1 cellular context compared by ENCODE assay signal in genomic region chr16:3646348-3646920, GRCh38.
A peak's percentile ranks its signal among the peaks of the same experiment; 100 is the strongest.
TF ChIP-seq lines count a peak whose summit lies in the region.

No MANE protein-coding gene starts in this region.

TF ChIP-seq in HepG2, 621 proteins besides CTCF, POLR2A, EP300 and RAD21 (continued from another document and continues in another):
- no peak for TF ChIP-seq PLRG1 (conservative IDR thresholded peaks at IDR 0.05)
- peak; percentile 28; the same call in 1 of the 2 replicates for TF ChIP-seq ELF1 (CRISPR knock-in tag; IDR thresholded peaks at IDR 0.05)
- TF ChIP-seq HNRNPH1 (optimal IDR thresholded peaks at IDR 0.05; ENCODE audit: low read depth, low read length) = no peak
- TF ChIP-seq HDAC6 (IDR thresholded peaks at IDR 0.05; ENCODE audit: low read depth, low read length) = no peak
- TF ChIP-seq SAFB2 (CRISPR knock-in tag; IDR thresholded peaks at IDR 0.05; ENCODE audit: borderline replicate concordance, low read depth) = no peak
- TF ChIP-seq PTBP1 (IDR thresholded peaks at IDR 0.05; ENCODE audit: low read depth, low read length, poor library complexity, severe bottlenecking) = no peak
- TF ChIP-seq ZFAT (CRISPR knock-in tag; conservative IDR thresholded peaks at IDR 0.05) = no peak
- TF ChIP-seq ZNF10 (CRISPR knock-in tag; IDR thresholded peaks at IDR 0.05; ENCODE audit: borderline replicate concordance, low read depth) = no peak
- 0 out of 2 replicates have a peak, but pooled peaks have one; percentile 47 for TF ChIP-seq IKZF5 (CRISPR knock-in tag; IDR thresholded peaks at IDR 0.05)
- TF ChIP-seq ZEB1 (IDR thresholded peaks at IDR 0.05; ENCODE audit: insufficient replicate concordance, low read depth) = no peak
- 0 out of 2 replicates have a peak, but pooled peaks have one; percentile 26 for TF ChIP-seq ZNF652 (CRISPR knock-in tag; IDR thresholded peaks at IDR 0.05; ENCODE audit: borderline replicate concordance, low read depth)
- TF ChIP-seq SP5 (CRISPR knock-in tag; IDR thresholded peaks at IDR 0.05; ENCODE audit: borderline replicate concordance, low read depth) = 0 out of 2 replicates have a peak, but pooled peaks have one; percentile 38
- no peak for TF ChIP-seq RARG (CRISPR knock-in tag; IDR thresholded peaks at IDR 0.05; ENCODE audit: low read depth)
- TF ChIP-seq ZNF331 (CRISPR knock-in tag; IDR thresholded peaks at IDR 0.05) = no peak
- TF ChIP-seq TFAP4 (IDR thresholded peaks at IDR 0.05; ENCODE audit: borderline replicate concordance, low read depth) = peak; percentile 60; the same call in 1 of the 2 replicates
- no peak for TF ChIP-seq ZNF577 (CRISPR knock-in tag; IDR thresholded peaks at IDR 0.05; ENCODE audit: borderline replicate concordance, low read depth)
- no peak for TF ChIP-seq ZSCAN30 (CRISPR knock-in tag; IDR thresholded peaks at IDR 0.05)
- TF ChIP-seq HNRNPK (IDR thresholded peaks at IDR 0.05; ENCODE audit: low read depth, low read length, poor library complexity, severe bottlenecking) = no peak
- no peak for TF ChIP-seq KLF9 (CRISPR knock-in tag; IDR thresholded peaks at IDR 0.05; ENCODE audit: low read depth)
- TF ChIP-seq ARID4A (CRISPR knock-in tag; IDR thresholded peaks at IDR 0.05; ENCODE audit: borderline replicate concordance) = no peak; the same call in 1 of the 2 replicates
- TF ChIP-seq HMGA1 (CRISPR knock-in tag; conservative IDR thresholded peaks at IDR 0.05) = no peak
- no peak for TF ChIP-seq ZNF24 (IDR thresholded peaks at IDR 0.05)
- TF ChIP-seq MIER3 (CRISPR knock-in tag; IDR thresholded peaks at IDR 0.05; ENCODE audit: borderline replicate concordance) = no peak
- TF ChIP-seq ZNF710 (CRISPR knock-in tag; IDR thresholded peaks at IDR 0.05; ENCODE audit: borderline replicate concordance) = no peak
- no peak for TF ChIP-seq ZNF724P (CRISPR knock-in tag; IDR thresholded peaks at IDR 0.05; ENCODE audit: borderline replicate concordance)
- peak; percentile 84 for TF ChIP-seq ELF3 (CRISPR knock-in tag; IDR thresholded peaks at IDR 0.05)
- peak; percentile 81; the same call in 1 of the 2 replicates for TF ChIP-seq ZNF501 (CRISPR knock-in tag; IDR thresholded peaks at IDR 0.05)
- no peak for TF ChIP-seq ZNF12 (CRISPR knock-in tag; IDR thresholded peaks at IDR 0.05)
- peak; percentile 55; the same call in 1 of the 2 replicates for TF ChIP-seq THRA (CRISPR knock-in tag; IDR thresholded peaks at IDR 0.05; ENCODE audit: borderline replicate concordance)
- TF ChIP-seq NFIB (CRISPR knock-in tag; IDR thresholded peaks at IDR 0.05; ENCODE audit: borderline replicate concordance) = no peak
- peak; percentile 77; the same call in 1 of the 2 replicates for TF ChIP-seq JUND (CRISPR knock-in tag; IDR thresholded peaks at IDR 0.05)
- TF ChIP-seq FOSL1 (CRISPR knock-in tag; IDR thresholded peaks at IDR 0.05; ENCODE audit: borderline replicate concordance) = peak; percentile 76; the same call in 1 of the 2 replicates
- TF ChIP-seq ARID5B (CRISPR knock-in tag; IDR thresholded peaks at IDR 0.05) = peak; percentile 73
- no peak for TF ChIP-seq SOX6 (IDR thresholded peaks at IDR 0.05)
- TF ChIP-seq SOX6 (CRISPR knock-in tag; IDR thresholded peaks at IDR 0.05) = peak; percentile 66
- TF ChIP-seq HNF4G (IDR thresholded peaks at IDR 0.05; ENCODE audit: borderline replicate concordance, low read depth, low read length) = no peak
- no peak for TF ChIP-seq HNF4G (CRISPR knock-in tag; IDR thresholded peaks at IDR 0.05; ENCODE audit: borderline replicate concordance, low read depth)
- no peak for TF ChIP-seq ZNF549 (CRISPR knock-in tag; IDR thresholded peaks at IDR 0.05)
- no peak for TF ChIP-seq NRL (CRISPR knock-in tag; IDR thresholded peaks at IDR 0.05; ENCODE audit: borderline replicate concordance)
- TF ChIP-seq CBX2 (IDR thresholded peaks at IDR 0.05; ENCODE audit: low read depth, low read length) = no peak
- no peak for TF ChIP-seq CBX2 (CRISPR knock-in tag; IDR thresholded peaks at IDR 0.05; ENCODE audit: low read depth)
- no peak for TF ChIP-seq SIX4 (CRISPR knock-in tag; IDR thresholded peaks at IDR 0.05)
- TF ChIP-seq ZNF674 (CRISPR knock-in tag; IDR thresholded peaks at IDR 0.05; ENCODE audit: low read depth) = no peak
- no peak for TF ChIP-seq PAF1 (CRISPR knock-in tag; IDR thresholded peaks at IDR 0.05)
- TF ChIP-seq FOSL2 (CRISPR knock-in tag; IDR thresholded peaks at IDR 0.05) = peak; percentile 98
- TF ChIP-seq POGZ (CRISPR knock-in tag; IDR thresholded peaks at IDR 0.05) = no peak
- no peak for TF ChIP-seq SETDB1 (CRISPR knock-in tag; IDR thresholded peaks at IDR 0.05; ENCODE audit: borderline replicate concordance)
- TF ChIP-seq HMG20B (CRISPR knock-in tag; conservative IDR thresholded peaks at IDR 0.05) = no peak
- TF ChIP-seq PHF20 (CRISPR knock-in tag; IDR thresholded peaks at IDR 0.05) = 0 out of 2 replicates have a peak, but pooled peaks have one; percentile 6
- 0 out of 2 replicates have a peak, but pooled peaks have one; percentile 41 for TF ChIP-seq GFI1 (CRISPR knock-in tag; IDR thresholded peaks at IDR 0.05; ENCODE audit: borderline replicate concordance)
- no peak for TF ChIP-seq ZNF781 (CRISPR knock-in tag; IDR thresholded peaks at IDR 0.05; ENCODE audit: borderline replicate concordance, not compliant biosample characterization)
- peak; percentile 77 for TF ChIP-seq JUN (CRISPR knock-in tag; IDR thresholded peaks at IDR 0.05)
- no peak for TF ChIP-seq KDM1A (CRISPR knock-in tag; IDR thresholded peaks at IDR 0.05)
- no peak for TF ChIP-seq CBX1 (IDR thresholded peaks at IDR 0.05; ENCODE audit: low read depth)
- TF ChIP-seq TBX2 (CRISPR knock-in tag; IDR thresholded peaks at IDR 0.05; ENCODE audit: borderline replicate concordance) = peak; percentile 67; the same call in 1 of the 2 replicates
- no peak for TF ChIP-seq ZNF446 (CRISPR knock-in tag; IDR thresholded peaks at IDR 0.05)
- TF ChIP-seq ESRRA (CRISPR knock-in tag; IDR thresholded peaks at IDR 0.05; ENCODE audit: low read depth) = no peak
- no peak for TF ChIP-seq HINFP (CRISPR knock-in tag; IDR thresholded peaks at IDR 0.05; ENCODE audit: low read depth)
- peak; percentile 97 for TF ChIP-seq ZSCAN25 (CRISPR knock-in tag; IDR thresholded peaks at IDR 0.05)
- TF ChIP-seq ATF5 (CRISPR knock-in tag; IDR thresholded peaks at IDR 0.05; ENCODE audit: low read depth) = no peak
